20 cellular contexts compared by ENCODE assay signal in the genomic region with DNA sequence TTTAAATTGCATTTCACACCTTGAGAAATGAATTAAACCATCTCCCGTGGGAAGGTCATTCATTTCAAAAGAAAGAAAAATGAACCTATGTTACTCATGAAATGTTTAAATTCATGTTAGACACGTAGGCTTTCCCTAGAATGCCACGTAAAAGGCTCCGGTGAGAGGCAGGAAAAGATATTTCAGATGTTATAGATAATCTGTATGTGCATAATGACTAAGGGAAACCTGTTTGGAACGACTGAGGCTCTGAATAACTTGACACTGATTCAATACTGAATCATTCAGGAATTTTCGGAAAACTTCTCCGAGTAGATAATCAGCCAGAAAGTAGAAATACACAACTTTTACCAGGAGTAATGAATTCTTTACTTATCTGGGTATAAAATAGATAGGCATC.
DNase-seq lines count a peak whose midpoint lies in the region; ATAC-seq and TF ChIP-seq lines count a peak whose summit lies in the region.
"Had no signal": no experiment of that assay in that cellular context is flagged by ENCODE, and none has a peak within 500 bp of the region (broad histone marks: within the 10 kb centered on the region; RNA-seq: fewer than 3 reads in every experiment).

No MANE protein-coding gene starts in this region.

- H3K4me2 ChIP-seq in smooth muscle cell: no peak overlapping the region

- no peaks in the 10 kb centered on the region for H4K20me1 ChIP-seq in smooth muscle cell (ENCODE audit: low read depth)

- H3K27me3 ChIP-seq in smooth muscle cell (ENCODE audit: low read depth) (no peaks in the 10 kb centered on the region), left ventricle myocardium inferior (ENCODE audit: low read depth) (no peaks in the 10 kb centered on the region)
- H3K27me3 ChIP-seq: testis had no signal

- H3K36me3 ChIP-seq in smooth muscle cell (ENCODE audit: low read depth): no peaks in the 10 kb centered on the region
- no peaks in the 10 kb centered on the region for H3K36me3 ChIP-seq in left ventricle myocardium inferior

- no peak overlapping the region for H2AFZ ChIP-seq in smooth muscle cell (ENCODE audit: low read depth)

- H3F3A ChIP-seq in smooth muscle cell (ENCODE audit: low read depth): no peaks in the 10 kb centered on the region

- intact Hi-C loops in left ventricle myocardium inferior (cut with micrococcal nuclease): no loop called here

- H3K9me3 ChIP-seq in smooth muscle cell (replicated peaks; ENCODE audit: low read depth) (peaks cover 5% of the 10 kb centered on the region), left ventricle myocardium inferior (replicated peaks) (peaks cover 12% of the 10 kb centered on the region)
- H3K9me3 ChIP-seq: testis had no signal

- peak; percentile 49 for DNase-seq in HT1080 (ENCODE audit: low read depth)
- peak; percentile 20 for DNase-seq in epithelial cell of prostate (ENCODE audit: low read depth, low spot score)
- DNase-seq in smooth muscle cell (lab: John Stamatoyannopoulos, UW; ENCODE audit: unreplicated experiment): no peak
- no peak for DNase-seq in left ventricle myocardium inferior
- no peak for DNase-seq in DMS79 treated with DMSO at 0.1 percent for 48 hours (lab: John Stamatoyannopoulos, UW)
- DNase-seq: activated CD4-positive, alpha-beta T cell treated with anti-CD3 and anti-CD28 coated beads, Interleukin-2, amount 50 U/mL, for 48 hours; activated CD8-positive, alpha-beta memory T cell treated with anti-CD3 and anti-CD28 coated beads, Interleukin-2, amount 50 U/mL, for 48 hours; activated effector memory CD4-positive, alpha-beta T cell treated with anti-CD3 and anti-CD28 coated beads, Interleukin-2, amount 50 U/mL, for 16 hours; activated naive CD8-positive, alpha-beta T cell treated with anti-CD3 and anti-CD28 coated beads, Interleukin-2, amount 50 U/mL, for 24 hours; AML-193; CD8-positive, alpha-beta T cell; dermis blood vessel endothelial cell; NCI-H1105; NCI-H510A treated with DMSO at 0.1 percent for 48 hours; stimulated activated CD4-positive, alpha-beta T cell treated with anti-CD3 and anti-CD28 coated beads, Interleukin-1b, Interleukin-23, amount 100 ng/mL, for 48 hours; testis had no signal

- no peak for ATAC-seq in SK-N-SH treated with all-trans-retinoic acid at 6 μM for 48 hours
- ATAC-seq in HG03196 (IDR thresholded peaks at IDR 0.05; ENCODE audit: unreplicated experiment): no peak
- ATAC-seq: activated naive CD8-positive, alpha-beta T cell treated with anti-CD3 and anti-CD28 coated beads, Interleukin-2, amount 50 U/mL, for 24 hours; CD8-positive, alpha-beta T cell; stimulated activated memory B cell treated with anti-CD40 and anti-IgM and Interleukin-4, amounts not matched to agents 10 μg/mL and 1 μg/mL and 100 μg/mL, for 72 hours; WTC11 had no signal

- H3K4me1 ChIP-seq in smooth muscle cell (ENCODE audit: low read depth) (no peaks in the 10 kb centered on the region), left ventricle myocardium inferior (no peaks in the 10 kb centered on the region)
- H3K4me1 ChIP-seq: testis had no signal

- 53% methylated on average over 7 of the region's 7 CpGs for WGBS in smooth muscle cell (ENCODE audit: low lambda C conversion rate)

- no peak overlapping the region for H3K9ac ChIP-seq in smooth muscle cell (ENCODE audit: low read depth)

- H3K4me3 ChIP-seq in smooth muscle cell (no peak overlapping the region), left ventricle myocardium inferior (no peak overlapping the region)
- H3K4me3 ChIP-seq: testis had no signal

- peak overlapping the region; percentile 50 for H3K27ac ChIP-seq in epithelial cell of prostate
- peak overlapping the region; percentile 12 for H3K27ac ChIP-seq in smooth muscle cell (ENCODE audit: low read depth)
- H3K27ac ChIP-seq in left ventricle myocardium inferior (replicated peaks): no peak overlapping the region
- H3K27ac ChIP-seq: testis had no signal

- TF ChIP-seq CTCF in smooth muscle cell (IDR thresholded peaks at IDR 0.05; ENCODE audit: borderline replicate concordance, insufficient read depth, poor library complexity, severe bottlenecking) (no peak), left ventricle myocardium inferior (IDR thresholded peaks at IDR 0.05; ENCODE audit: borderline replicate concordance) (no peak)

- H3K79me2 ChIP-seq in smooth muscle cell (ENCODE audit: low read depth): no peaks in the 10 kb centered on the region

TF ChIP-seq in SK-N-SH treated with all-trans-retinoic acid at 6 μM for 48 hours, 23 proteins besides CTCF, POLR2A, EP300 and RAD21:
- TF ChIP-seq, protein P1, sequence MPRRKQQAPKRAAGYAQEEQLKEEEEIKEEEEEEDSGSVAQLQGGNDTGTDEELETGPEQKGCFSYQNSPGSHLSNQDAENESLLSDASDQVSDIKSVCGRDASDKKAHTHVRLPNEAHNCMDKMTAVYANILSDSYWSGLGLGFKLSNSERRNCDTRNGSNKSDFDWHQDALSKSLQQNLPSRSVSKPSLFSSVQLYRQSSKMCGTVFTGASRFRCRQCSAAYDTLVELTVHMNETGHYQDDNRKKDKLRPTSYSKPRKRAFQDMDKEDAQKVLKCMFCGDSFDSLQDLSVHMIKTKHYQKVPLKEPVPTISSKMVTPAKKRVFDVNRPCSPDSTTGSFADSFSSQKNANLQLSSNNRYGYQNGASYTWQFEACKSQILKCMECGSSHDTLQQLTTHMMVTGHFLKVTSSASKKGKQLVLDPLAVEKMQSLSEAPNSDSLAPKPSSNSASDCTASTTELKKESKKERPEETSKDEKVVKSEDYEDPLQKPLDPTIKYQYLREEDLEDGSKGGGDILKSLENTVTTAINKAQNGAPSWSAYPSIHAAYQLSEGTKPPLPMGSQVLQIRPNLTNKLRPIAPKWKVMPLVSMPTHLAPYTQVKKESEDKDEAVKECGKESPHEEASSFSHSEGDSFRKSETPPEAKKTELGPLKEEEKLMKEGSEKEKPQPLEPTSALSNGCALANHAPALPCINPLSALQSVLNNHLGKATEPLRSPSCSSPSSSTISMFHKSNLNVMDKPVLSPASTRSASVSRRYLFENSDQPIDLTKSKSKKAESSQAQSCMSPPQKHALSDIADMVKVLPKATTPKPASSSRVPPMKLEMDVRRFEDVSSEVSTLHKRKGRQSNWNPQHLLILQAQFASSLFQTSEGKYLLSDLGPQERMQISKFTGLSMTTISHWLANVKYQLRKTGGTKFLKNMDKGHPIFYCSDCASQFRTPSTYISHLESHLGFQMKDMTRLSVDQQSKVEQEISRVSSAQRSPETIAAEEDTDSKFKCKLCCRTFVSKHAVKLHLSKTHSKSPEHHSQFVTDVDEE (CRISPR knock-in tag; IDR thresholded peaks at IDR 0.05): no peak
- TF ChIP-seq, protein P2, sequence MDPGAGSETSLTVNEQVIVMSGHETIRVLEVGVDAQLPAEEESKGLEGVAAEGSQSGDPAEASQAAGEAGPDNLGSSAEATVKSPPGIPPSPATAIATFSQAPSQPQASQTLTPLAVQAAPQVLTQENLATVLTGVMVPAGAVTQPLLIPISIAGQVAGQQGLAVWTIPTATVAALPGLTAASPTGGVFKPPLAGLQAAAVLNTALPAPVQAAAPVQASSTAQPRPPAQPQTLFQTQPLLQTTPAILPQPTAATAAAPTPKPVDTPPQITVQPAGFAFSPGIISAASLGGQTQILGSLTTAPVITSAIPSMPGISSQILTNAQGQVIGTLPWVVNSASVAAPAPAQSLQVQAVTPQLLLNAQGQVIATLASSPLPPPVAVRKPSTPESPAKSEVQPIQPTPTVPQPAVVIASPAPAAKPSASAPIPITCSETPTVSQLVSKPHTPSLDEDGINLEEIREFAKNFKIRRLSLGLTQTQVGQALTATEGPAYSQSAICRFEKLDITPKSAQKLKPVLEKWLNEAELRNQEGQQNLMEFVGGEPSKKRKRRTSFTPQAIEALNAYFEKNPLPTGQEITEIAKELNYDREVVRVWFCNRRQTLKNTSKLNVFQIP (CRISPR knock-in tag; IDR thresholded peaks at IDR 0.05; ENCODE audit: borderline replicate concordance, low read depth): no peak
- TF ChIP-seq ISL1 (CRISPR knock-in tag; IDR thresholded peaks at IDR 0.05): 0 out of 2 replicates have a peak, but pooled peaks have one; percentile 15
- TF ChIP-seq BACH2 (CRISPR knock-in tag; IDR thresholded peaks at IDR 0.05; ENCODE audit: borderline replicate concordance): no peak
- TF ChIP-seq GLIS3 (CRISPR knock-in tag; IDR thresholded peaks at IDR 0.05): no peak
TF ChIP-seq in SK-N-SH treated with all-trans-retinoic acid at 6 μM for 48 hours: peak in this region for 1.

Comparison
In these comparisons a context has a peak if more than half of its experiments do, and no peak if none do; other contexts are left out.
1. DNase-seq: peak in HT1080 (single experiment) and epithelial cell of prostate (single experiment); none in smooth muscle cell (single experiment), left ventricle myocardium inferior (single experiment) and DMS79 treated with DMSO at 0.1 percent for 48 hours (single experiment).